Comparison of ENCODE assay signal across 8 cellular contexts in genomic region chr19:57803594-57804325, GRCh38. TPM values are rescaled to one million over a fixed set of nuclear protein-coding genes. Genes with fewer than 3 reads are reported as not detected.
DNase-seq lines count a peak whose midpoint lies in the region; ATAC-seq, FAIRE-seq and TF ChIP-seq lines count a peak whose summit lies in the region.

No MANE protein-coding gene starts in this region.

- no peak overlapping the region; the same call in 1 of the 2 replicates for H2BK15ac ChIP-seq in H1 (ENCODE audit: low read length)
- H2BK15ac ChIP-seq in mesenchymal stem cell (ENCODE audit: low read depth, poor library complexity, severe bottlenecking) = peak overlapping the region; percentile 100

- no peak overlapping the region for H2BK20ac ChIP-seq in H1 (ENCODE audit: low read length)

- H3K27ac Mint-ChIP-seq in type B pancreatic cell = peak overlapping the region; percentile 98

- H3K27me3 Mint-ChIP-seq in type B pancreatic cell = no peaks in the 10 kb centered on the region

- TF ChIP-seq POLR2A in H1 (IDR thresholded peaks at IDR 0.05; ENCODE audit: control extremely low read depth in 1 of 2, low read depth in 2 of 2, low read length in 2 of 2) = peak in 1 of 2 experiments; percentile 72

- CTCF ChIA-PET in H1 (lab: Charles Lee; ENCODE audit: partially characterized antibody) = interaction anchor here (0.5 to 0.8 kb wide), 2 partner anchors 26 to 41 kb away, joined by 3 to 4 read pairs; partner anchors contain the start of gene ZNF587B

- H3K4me3 Mint-ChIP-seq in type B pancreatic cell = peak overlapping the region; percentile 95

- peaks cover 0 to 2% of the 10 kb centered on the region in 2 experiments for H4K20me1 ChIP-seq in H1 (replicated peaks in 1 of 2; ENCODE audit: control insufficient read depth in 1 of 2, insufficient read depth in 2 of 2, low read length in 2 of 2)

- peak overlapping the region; percentile 94 for H2BK5ac ChIP-seq in H1 (ENCODE audit: low read depth, low read length)
- peak overlapping the region; percentile 99 for H2BK5ac ChIP-seq in mesenchymal stem cell (ENCODE audit: low read depth, low read length, poor library complexity, severe bottlenecking)

- DNase-seq in EH (ENCODE audit: low read depth) (peak; percentile 95), NT2/D1 (ENCODE audit: low read depth, low spot score) (peak; percentile 73), H1 (ENCODE audit: low read depth in 1 of 2, low spot score in 2 of 2) (peak in 1 of 2 experiments; percentile 78), mesenchymal stem cell (peak; percentile 86), type B pancreatic cell (ENCODE audit: extremely low spot score, unreplicated experiment) (peak; percentile 74), germinal center (ENCODE audit: low spot score) (no peak)
- DNase-seq in effector memory CD4-positive, alpha-beta T cell = no peak

- peaks cover 0 to 2% of the 10 kb centered on the region in 2 experiments; a peak in 1 of 4 replicates for H3K79me2 ChIP-seq in H1 (ENCODE audit: control insufficient read depth in 1 of 2, insufficient read depth in 2 of 2, low read length in 2 of 2)

- no peak overlapping the region for H2BK120ac ChIP-seq in H1 (replicated peaks; ENCODE audit: low read depth, low read length)
- H2BK120ac ChIP-seq in mesenchymal stem cell (ENCODE audit: low read depth, low read length) = peak overlapping the region; percentile 98

- H3K36me3 ChIP-seq in NT2/D1 (ENCODE audit: insufficient read depth, insufficient read length, low read length) (peaks cover 14% of the 10 kb centered on the region), H1 (ENCODE audit: control insufficient read depth in 2 of 4, insufficient read depth in 4 of 4, low read length in 3 of 4) (peaks cover 0 to 15% (median 9%) of the 10 kb centered on the region in 4 experiments; a peak in 5 of 8 replicates), mesenchymal stem cell (ENCODE audit: control insufficient read depth in 1 of 2, insufficient read depth in 2 of 2, low read depth in 1 of 2, low read length in 2 of 2) (peaks cover 15 to 24% of the 10 kb centered on the region in 2 experiments)
- H3K36me3 ChIP-seq in effector memory CD4-positive, alpha-beta T cell (ENCODE audit: control insufficient read depth, insufficient read depth, low read length) = peaks cover 13% of the 10 kb centered on the region

- H3K4me1 Mint-ChIP-seq in type B pancreatic cell (ENCODE audit: unreplicated experiment) = peaks cover 57% of the 10 kb centered on the region

- H3K36me3 Mint-ChIP-seq in type B pancreatic cell = peaks cover 34% of the 10 kb centered on the region

- H4K8ac ChIP-seq in H1 (ENCODE audit: extremely low read depth, insufficient read depth, low read length) (peak overlapping the region; percentile 72), mesenchymal stem cell (ENCODE audit: low read length) (peak overlapping the region; percentile 96)

- H3K27ac ChIP-seq in H1 (ENCODE audit: low read depth, low read length) (peak overlapping the region; percentile 93), mesenchymal stem cell (ENCODE audit: low read length, poor library complexity, severe bottlenecking) (peak overlapping the region; percentile 100)
- no peak overlapping the region for H3K27ac ChIP-seq in effector memory CD4-positive, alpha-beta T cell (ENCODE audit: insufficient read depth, low read length, poor library complexity, severe bottlenecking)

- no peaks in the 10 kb centered on the region for H3K9me3 ChIP-seq in NT2/D1 (ENCODE audit: insufficient read depth, low read length)
- no peaks in the 10 kb centered on the region for H3K9me3 ChIP-seq in H1 (ENCODE audit: insufficient read depth in 2 of 2, low read depth in 1 of 2, low read length in 1 of 2)
- H3K9me3 ChIP-seq in mesenchymal stem cell (ENCODE audit: control insufficient read depth, low read length) = no peaks in the 10 kb centered on the region
- no peaks in the 10 kb centered on the region for H3K9me3 ChIP-seq in effector memory CD4-positive, alpha-beta T cell (ENCODE audit: control insufficient read depth, low read length)

- no peak overlapping the region for H3K4ac ChIP-seq in H1 (replicated peaks; ENCODE audit: insufficient read length, low read depth, low read length)
- peak overlapping the region; percentile 94 to 95 for H3K4ac ChIP-seq in mesenchymal stem cell (ENCODE audit: low read depth in 1 of 2, low read length in 2 of 2)

- H3K4me1 ChIP-seq in NT2/D1 (ENCODE audit: insufficient read depth, insufficient read length) (no peaks in the 10 kb centered on the region), H1 (replicated peaks in 1 of 4; ENCODE audit: control insufficient read depth in 3 of 4, insufficient read depth in 4 of 4, low read length in 3 of 4) (peaks cover 7 to 23% (median 14%) of the 10 kb centered on the region in 4 experiments), mesenchymal stem cell (ENCODE audit: control insufficient read depth, insufficient read depth, low read depth, low read length) (peaks cover 9% of the 10 kb centered on the region)
- peaks cover 3% of the 10 kb centered on the region for H3K4me1 ChIP-seq in effector memory CD4-positive, alpha-beta T cell (ENCODE audit: control insufficient read depth, insufficient read depth, low read length, poor library complexity, severe bottlenecking)

- no peak for TF ChIP-seq RAD21 in H1 (IDR thresholded peaks at IDR 0.05 in 1 of 2, conservative IDR thresholded peaks at IDR 0.05 in 1 of 2; ENCODE audit: low read depth in 2 of 2, low read length in 2 of 2)

- no peak overlapping the region for H3K14ac ChIP-seq in H1 (ENCODE audit: insufficient read length)
- peak overlapping the region in 1 of 2 experiments; percentile 71 for H3K14ac ChIP-seq in mesenchymal stem cell (ENCODE audit: low read length in 2 of 2)

- peak; percentile 81 for FAIRE-seq in H1 (lab: Jason Lieb, UNC)

- TF ChIP-seq CTCF in H1 (IDR thresholded peaks at IDR 0.05; ENCODE audit: control extremely low read depth in 1 of 3, insufficient read depth in 1 of 3, low read depth in 1 of 3, low read length in 3 of 3) = no peak
- no peak for TF ChIP-seq CTCF in type B pancreatic cell (conservative IDR thresholded peaks at IDR 0.05)

- no peaks in the 10 kb centered on the region for H3K79me1 ChIP-seq in H1 (ENCODE audit: low read depth, low read length)
- H3K79me1 ChIP-seq in mesenchymal stem cell (replicated peaks; ENCODE audit: low read length, poor library complexity, severe bottlenecking) = peaks cover 29% of the 10 kb centered on the region

- H4K5ac ChIP-seq in H1 (ENCODE audit: insufficient read length, low read depth, low read length) = peak overlapping the region; percentile 91

- H2AK5ac ChIP-seq in H1 (ENCODE audit: low read depth, low read length) (peak overlapping the region; percentile 65; the same call in 1 of the 2 replicates), mesenchymal stem cell (ENCODE audit: low read length, severe bottlenecking) (peak overlapping the region; percentile 97)

- peaks cover 10% of the 10 kb centered on the region; the same call in 1 of the 2 replicates for H3K23me2 ChIP-seq in H1 (ENCODE audit: low read depth, low read length)

- H3K27me3 ChIP-seq in NT2/D1 (ENCODE audit: insufficient read depth, insufficient read length) (no peaks in the 10 kb centered on the region), H1 (replicated peaks in 1 of 4; ENCODE audit: control insufficient read depth in 3 of 4, extremely low read depth in 1 of 4, insufficient read depth in 3 of 4, low read length in 3 of 4) (no peaks in the 10 kb centered on the region), mesenchymal stem cell (ENCODE audit: control insufficient read depth in 1 of 2, insufficient read depth in 1 of 2, low read length in 2 of 2) (no peaks in the 10 kb centered on the region)
- H3K27me3 ChIP-seq in effector memory CD4-positive, alpha-beta T cell (replicated peaks; ENCODE audit: control insufficient read depth, insufficient read depth, low read length, poor library complexity, severe bottlenecking) = no peaks in the 10 kb centered on the region

- POLR2A ChIA-PET in H1 (lab: Charles Lee; ENCODE audit: partially characterized antibody) = interaction anchor here (0.6 to 4.8 kb wide), 14 partner anchors 8 to 524 kb away, joined by 3 to 36 read pairs (median 6); partner anchors contain the start of genes ZNF460, ZNF552, ZNF586 and ZNF776

- H4K91ac ChIP-seq in H1 (replicated peaks; ENCODE audit: insufficient read length, low read length) (peak overlapping the region; percentile 22), mesenchymal stem cell (ENCODE audit: low read length) (peak overlapping the region; percentile 95)

- H3K23ac ChIP-seq in H1 (ENCODE audit: insufficient read length) (no peak overlapping the region), mesenchymal stem cell (ENCODE audit: low read length in 2 of 2) (peak overlapping the region in 1 of 2 experiments; percentile 60)

- H3K9ac ChIP-seq in NT2/D1 (ENCODE audit: insufficient read length, low read depth) (peak overlapping the region; percentile 82), H1 (replicated peaks in 1 of 4; ENCODE audit: extremely low read depth in 1 of 4, low read depth in 3 of 4, low read length in 3 of 4) (peak overlapping the region; percentile 72 to 95 (median 80)), mesenchymal stem cell (ENCODE audit: low read length) (peak overlapping the region; percentile 90)

- no peak for ATAC-seq in HG02840 (IDR thresholded peaks at IDR 0.05; ENCODE audit: low FRiP score, unreplicated experiment)

- H3K4me2 ChIP-seq in H1 (ENCODE audit: insufficient read depth in 1 of 2, low read depth in 2 of 2, low read length in 2 of 2) (peak overlapping the region; percentile 69 to 99), mesenchymal stem cell (ENCODE audit: low read length, poor library complexity, severe bottlenecking) (peak overlapping the region; percentile 92)

- H2AFZ ChIP-seq in H1 (ENCODE audit: low read length) (no peak overlapping the region), mesenchymal stem cell (ENCODE audit: low read depth, low read length) (no peak overlapping the region)

- H3K18ac ChIP-seq in H1 (ENCODE audit: extremely low read depth, low read length) (peak overlapping the region; percentile 93), mesenchymal stem cell (ENCODE audit: low read depth in 1 of 2, low read length in 2 of 2) (peak overlapping the region; percentile 98 to 99)

- H2BK12ac ChIP-seq in H1 (ENCODE audit: low read depth, low read length) = peak overlapping the region; percentile 90; the same call in 1 of the 2 replicates
- H2BK12ac ChIP-seq in mesenchymal stem cell (ENCODE audit: low read length in 2 of 2) = peak overlapping the region in 1 of 2 experiments; percentile 63

- no peaks in the 10 kb centered on the region for H3K9me3 Mint-ChIP-seq in type B pancreatic cell

- H3K56ac ChIP-seq in H1 (replicated peaks; ENCODE audit: insufficient read length, low read depth, low read length) = peak overlapping the region; percentile 77

- peak in 1 of 2 experiments; percentile 70; a peak in 1 of 3 replicates for TF ChIP-seq EP300 in H1 (IDR thresholded peaks at IDR 0.05; ENCODE audit: borderline replicate concordance in 1 of 2, low read depth in 2 of 2, low read length in 2 of 2)

- H3K4me3 ChIP-seq in NT2/D1 (ENCODE audit: insufficient read length, low read depth) (peak overlapping the region; percentile 30), H1 (ENCODE audit: extremely low read depth in 1 of 4, insufficient read depth in 2 of 4, low read depth in 3 of 4, low read length in 4 of 4) (peak overlapping the region; percentile 49 to 90 (median 74)), mesenchymal stem cell (ENCODE audit: insufficient read depth in 1 of 2, low read depth in 1 of 2, low read length in 2 of 2) (peak overlapping the region; percentile 71 to 79)
- no peak overlapping the region for H3K4me3 ChIP-seq in effector memory CD4-positive, alpha-beta T cell (ENCODE audit: insufficient read depth, low read depth, low read length, poor library complexity, severe bottlenecking)

- WGBS in H1 (ENCODE audit: extremely low coverage in 1 of 2, insufficient coverage in 1 of 2, insufficient read length in 1 of 2, insufficient replicate concordance in 2 of 2, low coverage in 1 of 2, low lambda C conversion rate in 2 of 2, missing lambda C conversion rate in 1 of 2), 2 experiments = 4% methylated on average over 14 of the region's 19 CpGs; no CpG with 5 or more reads in 1 of the 2 experiments
- 0% methylated on average over 18 of the region's 19 CpGs for WGBS in mesenchymal stem cell

RNA-seq across cellular contexts. Expression of gene ZNF552, which starts 11.0 kb away (rescaled TPM):
- total RNA-seq in H1 (2021; fragmentation: NEBNext Ultra II Directional; extraction: Animal tissue kit (Norgen Biotek cat#: 25700)) = 10.6 and 11.6 TPM in 2 replicates
- 5.9 and 8.8 TPM in 2 replicates for polyA plus RNA-seq in H1 (2011; rRNA removed)
- polyA plus RNA-seq in H1 (2011; cell fraction: cytosol; rRNA removed) = 8.8 TPM
- 10.0 TPM for polyA plus RNA-seq in H1 (2011; cell fraction: nucleus; rRNA removed)
- polyA plus RNA-seq in H1 (2012, experiment 1 of 2) = 8.4 to 11.8 TPM (median 9.1 TPM) in 4 replicates
- polyA plus RNA-seq in H1 (2012, experiment 2 of 2) = 1.9 TPM
- 6.5 TPM for polyA plus RNA-seq in H1 (2013, experiment 1 of 2)
- 7.1 TPM for polyA plus RNA-seq in H1 (2013, experiment 2 of 2)
- 14.2 and 21.6 TPM in 2 replicates for polyA minus RNA-seq in H1 (2011; rRNA and poly(A)+ RNA removed)
- 6.5 TPM for polyA minus RNA-seq in H1 (2011; cell fraction: cytosol; rRNA and poly(A)+ RNA removed)
- 20.9 TPM for polyA minus RNA-seq in H1 (2011; cell fraction: nucleus; rRNA and poly(A)+ RNA removed)
- 2.3 TPM for polyA plus RNA-seq in mesenchymal stem cell (2013, experiment 1 of 2)
- polyA plus RNA-seq in mesenchymal stem cell (2013, experiment 2 of 2) = 2.3 TPM
- 19.0 and 30.4 TPM in 2 replicates for total RNA-seq in type B pancreatic cell (ENCODE audit: low replicate concordance)

RNA-seq across cellular contexts. Expression of gene ZNF587B, which starts 26.3 kb away (rescaled TPM):
- total RNA-seq in H1 (2021; fragmentation: NEBNext Ultra II Directional; extraction: Animal tissue kit (Norgen Biotek cat#: 25700)) = 53.7 and 60.1 TPM in 2 replicates
- 11.3 and 13.8 TPM in 2 replicates for polyA plus RNA-seq in H1 (2011; rRNA removed)
- polyA plus RNA-seq in H1 (2011; cell fraction: cytosol; rRNA removed) = 23.1 TPM
- polyA plus RNA-seq in H1 (2011; cell fraction: nucleus; rRNA removed) = 18.4 TPM
- polyA plus RNA-seq in H1 (2012, experiment 1 of 2) = 22.1 to 36.7 TPM (median 26.4 TPM) in 4 replicates
- polyA plus RNA-seq in H1 (2012, experiment 2 of 2) = 5.6 TPM
- polyA plus RNA-seq in H1 (2013, experiment 1 of 2) = 23.9 TPM
- polyA plus RNA-seq in H1 (2013, experiment 2 of 2) = 22.1 TPM
- polyA minus RNA-seq in H1 (2011; rRNA and poly(A)+ RNA removed) = 71.9 and 78.7 TPM in 2 replicates
- 42.6 TPM for polyA minus RNA-seq in H1 (2011; cell fraction: cytosol; rRNA and poly(A)+ RNA removed)
- polyA minus RNA-seq in H1 (2011; cell fraction: nucleus; rRNA and poly(A)+ RNA removed) = 44.1 TPM
- polyA plus RNA-seq in mesenchymal stem cell (2013, experiment 1 of 2) = 3.9 TPM
- polyA plus RNA-seq in mesenchymal stem cell (2013, experiment 2 of 2) = 4.3 TPM
- total RNA-seq in type B pancreatic cell (ENCODE audit: low replicate concordance) = 20.9 and 25.5 TPM in 2 replicates

RNA-seq across cellular contexts. Expression of gene ZNF586, which starts 34.3 kb away (rescaled TPM):
- total RNA-seq in H1 (2021; fragmentation: NEBNext Ultra II Directional; extraction: Animal tissue kit (Norgen Biotek cat#: 25700)) = 14.5 and 15.5 TPM in 2 replicates
- 5.7 and 8.1 TPM in 2 replicates for polyA plus RNA-seq in H1 (2011; rRNA removed)
- polyA plus RNA-seq in H1 (2011; cell fraction: cytosol; rRNA removed) = 7.7 TPM
- polyA plus RNA-seq in H1 (2011; cell fraction: nucleus; rRNA removed) = 5.6 TPM
- 7.2 to 10.2 TPM (median 9.1 TPM) in 4 replicates for polyA plus RNA-seq in H1 (2012, experiment 1 of 2)
- 1.5 TPM for polyA plus RNA-seq in H1 (2012, experiment 2 of 2)
- polyA plus RNA-seq in H1 (2013, experiment 1 of 2) = 7.5 TPM
- polyA plus RNA-seq in H1 (2013, experiment 2 of 2) = 7.1 TPM
- 13.2 and 15.4 TPM in 2 replicates for polyA minus RNA-seq in H1 (2011; rRNA and poly(A)+ RNA removed)
- 27.8 TPM for polyA minus RNA-seq in H1 (2011; cell fraction: cytosol; rRNA and poly(A)+ RNA removed)
- polyA minus RNA-seq in H1 (2011; cell fraction: nucleus; rRNA and poly(A)+ RNA removed) = 26.7 TPM
- polyA plus RNA-seq in mesenchymal stem cell (2013, experiment 1 of 2) = 3.4 TPM
- 3.8 TPM for polyA plus RNA-seq in mesenchymal stem cell (2013, experiment 2 of 2)
- 19.6 and 25.3 TPM in 2 replicates for total RNA-seq in type B pancreatic cell (ENCODE audit: low replicate concordance)

RNA-seq across cellular contexts. Expression of gene ZNF587, which starts 45.9 kb away (rescaled TPM):
- 41.5 and 42.1 TPM in 2 replicates for total RNA-seq in H1 (2021; fragmentation: NEBNext Ultra II Directional; extraction: Animal tissue kit (Norgen Biotek cat#: 25700))
- 17.4 and 18.1 TPM in 2 replicates for polyA plus RNA-seq in H1 (2011; rRNA removed)
- 16.2 TPM for polyA plus RNA-seq in H1 (2011; cell fraction: cytosol; rRNA removed)
- polyA plus RNA-seq in H1 (2011; cell fraction: nucleus; rRNA removed) = 20.1 TPM
- polyA plus RNA-seq in H1 (2012, experiment 1 of 2) = 16.8 to 19.8 TPM (median 18.6 TPM) in 4 replicates
- polyA plus RNA-seq in H1 (2012, experiment 2 of 2) = 4.3 TPM
- 19.7 TPM for polyA plus RNA-seq in H1 (2013, experiment 1 of 2)
- polyA plus RNA-seq in H1 (2013, experiment 2 of 2) = 17.0 TPM
- 24.8 and 34.3 TPM in 2 replicates for polyA minus RNA-seq in H1 (2011; rRNA and poly(A)+ RNA removed)
- 20.0 TPM for polyA minus RNA-seq in H1 (2011; cell fraction: cytosol; rRNA and poly(A)+ RNA removed)
- 24.2 TPM for polyA minus RNA-seq in H1 (2011; cell fraction: nucleus; rRNA and poly(A)+ RNA removed)
- 9.8 TPM for polyA plus RNA-seq in mesenchymal stem cell (2013, experiment 1 of 2)
- polyA plus RNA-seq in mesenchymal stem cell (2013, experiment 2 of 2) = 10.2 TPM
- total RNA-seq in type B pancreatic cell (ENCODE audit: low replicate concordance) = 48.2 and 61.3 TPM in 2 replicates

RNA-seq across cellular contexts. Expression of gene ZNF776, which starts 57.1 kb away (rescaled TPM):
- total RNA-seq in H1 (2021; fragmentation: NEBNext Ultra II Directional; extraction: Animal tissue kit (Norgen Biotek cat#: 25700)) = 17.3 and 20.5 TPM in 2 replicates
- polyA plus RNA-seq in H1 (2011; rRNA removed) = 7.8 and 10.6 TPM in 2 replicates
- polyA plus RNA-seq in H1 (2011; cell fraction: cytosol; rRNA removed) = 14.3 TPM
- polyA plus RNA-seq in H1 (2011; cell fraction: nucleus; rRNA removed) = 30.1 TPM
- polyA plus RNA-seq in H1 (2012, experiment 1 of 2) = 9.5 to 13.9 TPM (median 10.6 TPM) in 4 replicates
- polyA plus RNA-seq in H1 (2012, experiment 2 of 2) = 1.2 TPM
- polyA plus RNA-seq in H1 (2013, experiment 1 of 2) = 9.8 TPM
- 9.1 TPM for polyA plus RNA-seq in H1 (2013, experiment 2 of 2)
- 11.5 and 18.1 TPM in 2 replicates for polyA minus RNA-seq in H1 (2011; rRNA and poly(A)+ RNA removed)
- polyA minus RNA-seq in H1 (2011; cell fraction: cytosol; rRNA and poly(A)+ RNA removed) = 17.5 TPM
- polyA minus RNA-seq in H1 (2011; cell fraction: nucleus; rRNA and poly(A)+ RNA removed) = 58.1 TPM
- 5.2 TPM for polyA plus RNA-seq in mesenchymal stem cell (2013, experiment 1 of 2)
- 5.7 TPM for polyA plus RNA-seq in mesenchymal stem cell (2013, experiment 2 of 2)
- total RNA-seq in type B pancreatic cell (ENCODE audit: low replicate concordance) = 23.9 and 29.6 TPM in 2 replicates

Comparison
In these comparisons a context has a peak if more than half of its experiments do, and no peak if none do; other contexts are left out.
1. DNase-seq: peak in EH (single experiment), NT2/D1 (single experiment), mesenchymal stem cell (single experiment) and type B pancreatic cell (single experiment); none in effector memory CD4-positive, alpha-beta T cell (0 of 3) and germinal center (single experiment).
2. Peak in every context shown above with its lines, with median percentiles within 50 percentile points of each other: H3K9ac ChIP-seq.